ENCODE assay signal across 29 cellular contexts in genomic region chr14:37977481-37977880, GRCh38.
"Had no signal": no experiment of that assay in that cellular context is flagged by ENCODE, and none has a peak within 500 bp of the region (broad histone marks: within the 10 kb centered on the region; RNA-seq: fewer than 3 reads in every experiment).

No MANE protein-coding gene starts in this region.

- DNase-seq: nephron progenitor cell; nucleus accumbens; posterior cingulate gyrus; psoas muscle; right cardiac atrium; right lobe of liver; sigmoid colon; small intestine; stimulated activated CD4-positive, alpha-beta T cell treated with anti-CD3 and anti-CD28 coated beads, Interleukin-15, amount 100 ng/mL, for 24 hours; stimulated activated CD4-positive, alpha-beta T cell treated with anti-CD3 and anti-CD28 coated beads, Interleukin-2, amount 100 ng/mL, for 24 hours; stimulated activated CD4-positive, alpha-beta T cell treated with anti-CD3 and anti-CD28 coated beads, Interleukin-2, amount 100 ng/mL, for 48 hours; stimulated activated CD4-positive, alpha-beta T cell treated with anti-CD3 and anti-CD28 coated beads, Interleukin-4, amount 100 ng/mL, for 24 hours; stimulated activated naive B cell treated with anti-CD40 and anti-IgM and Interleukin-4, amounts not matched to agents 10 μg/mL and 1 μg/mL and 100 μg/mL, for 72 hours; stimulated activated naive CD4-positive, alpha-beta T cell treated with Interleukin-2 at 50 U/mL for 16 hours; stomach; thyroid gland; trophoblast cell; upper lobe of left lung had no signal

- H3K27ac ChIP-seq: neutrophil, parathyroid adenoma, psoas muscle, right lobe of liver, sigmoid colon, stomach, thoracic aorta, thyroid gland, tibial nerve, upper lobe of left lung, vagina had no signal

- H3K36me3 ChIP-seq: neutrophil, right lobe of liver, sigmoid colon, stomach, thoracic aorta, thyroid gland, tibial nerve, upper lobe of left lung, vagina had no signal

- H3K4me3 Mint-ChIP-seq: natural killer cell treated with Interleukin-12 subunit alpha and Interleukin-12 subunit beta and Interleukin-15 and Interleukin-18, amount 100 ng/mL, for 72 hours; nephron progenitor cell; neural crest cell; stimulated activated effector memory CD8-positive, alpha-beta T cell treated with anti-CD3 and anti-CD28 coated beads, Interleukin-12 subunit alpha, Interleukin-12 subunit beta, amount 100 ng/mL, for 72 hours; stimulated activated naive B cell treated with anti-CD40 and anti-IgM and Interleukin-4, amounts not matched to agents 10 μg/mL and 1 μg/mL and 100 μg/mL, for 72 hours; stimulated activated naive CD8-positive, alpha-beta T cell treated with anti-CD3 and anti-CD28 coated beads, Interleukin-15, Interleukin-2, amounts not matched to agents 100 ng/mL and 50 ng/mL, for 24 hours had no signal

- H3K4me1 Mint-ChIP-seq: stimulated activated effector memory CD8-positive, alpha-beta T cell treated with anti-CD3 and anti-CD28 coated beads, Interleukin-12 subunit alpha, Interleukin-12 subunit beta, amount 100 ng/mL, for 72 hours; stimulated activated naive B cell treated with anti-CD40 and anti-IgM and Interleukin-4, amounts not matched to agents 10 μg/mL and 1 μg/mL and 100 μg/mL, for 72 hours had no signal

- FAIRE-seq: small intestine, urothelium cell line had no signal

- H3K27ac Mint-ChIP-seq: natural killer cell treated with Interleukin-12 subunit alpha and Interleukin-12 subunit beta and Interleukin-15 and Interleukin-18, amount 100 ng/mL, for 72 hours; nephron progenitor cell; progenitor cell of endocrine pancreas; stimulated activated effector memory CD8-positive, alpha-beta T cell treated with anti-CD3 and anti-CD28 coated beads, Interleukin-12 subunit alpha, Interleukin-12 subunit beta, amount 100 ng/mL, for 72 hours; stimulated activated naive B cell treated with anti-CD40 and anti-IgM and Interleukin-4, amounts not matched to agents 10 μg/mL and 1 μg/mL and 100 μg/mL, for 72 hours; stimulated activated naive CD8-positive, alpha-beta T cell treated with anti-CD3 and anti-CD28 coated beads, Interleukin-15, Interleukin-2, amounts not matched to agents 100 ng/mL and 50 ng/mL, for 24 hours had no signal

- H3K36me3 Mint-ChIP-seq: stimulated activated effector memory CD8-positive, alpha-beta T cell treated with anti-CD3 and anti-CD28 coated beads, Interleukin-12 subunit alpha, Interleukin-12 subunit beta, amount 100 ng/mL, for 72 hours; stimulated activated naive B cell treated with anti-CD40 and anti-IgM and Interleukin-4, amounts not matched to agents 10 μg/mL and 1 μg/mL and 100 μg/mL, for 72 hours had no signal

- H3K4me3 ChIP-seq: psoas muscle, right lobe of liver, sigmoid colon, stomach, thoracic aorta, thyroid gland, tibial nerve, upper lobe of left lung, vagina had no signal

- H3K4me1 ChIP-seq: parathyroid adenoma, psoas muscle, right lobe of liver, sigmoid colon, stomach, tibial nerve, upper lobe of left lung, vagina had no signal

- ATAC-seq: natural killer cell treated with Interleukin-12 subunit alpha and Interleukin-12 subunit beta and Interleukin-15 and Interleukin-18, amount 100 ng/mL, for 72 hours; psoas muscle; right cardiac atrium; right lobe of liver; stimulated activated effector memory CD8-positive, alpha-beta T cell treated with anti-CD3 and anti-CD28 coated beads, Interleukin-12 subunit alpha, Interleukin-12 subunit beta, amount 100 ng/mL, for 72 hours; stimulated activated naive B cell treated with anti-CD40 and anti-IgM and Interleukin-4, amounts not matched to agents 10 μg/mL and 1 μg/mL and 100 μg/mL, for 72 hours had no signal

- H3K27me3 Mint-ChIP-seq: progenitor cell of endocrine pancreas; stimulated activated naive B cell treated with anti-CD40 and anti-IgM and Interleukin-4, amounts not matched to agents 10 μg/mL and 1 μg/mL and 100 μg/mL, for 72 hours had no signal

- H3K9me3 ChIP-seq: neutrophil, right lobe of liver, thyroid gland, vagina had no signal

- H3K9ac ChIP-seq: parathyroid adenoma had no signal
